ENCODE assay signal across 27 cellular contexts in the genomic region with DNA sequence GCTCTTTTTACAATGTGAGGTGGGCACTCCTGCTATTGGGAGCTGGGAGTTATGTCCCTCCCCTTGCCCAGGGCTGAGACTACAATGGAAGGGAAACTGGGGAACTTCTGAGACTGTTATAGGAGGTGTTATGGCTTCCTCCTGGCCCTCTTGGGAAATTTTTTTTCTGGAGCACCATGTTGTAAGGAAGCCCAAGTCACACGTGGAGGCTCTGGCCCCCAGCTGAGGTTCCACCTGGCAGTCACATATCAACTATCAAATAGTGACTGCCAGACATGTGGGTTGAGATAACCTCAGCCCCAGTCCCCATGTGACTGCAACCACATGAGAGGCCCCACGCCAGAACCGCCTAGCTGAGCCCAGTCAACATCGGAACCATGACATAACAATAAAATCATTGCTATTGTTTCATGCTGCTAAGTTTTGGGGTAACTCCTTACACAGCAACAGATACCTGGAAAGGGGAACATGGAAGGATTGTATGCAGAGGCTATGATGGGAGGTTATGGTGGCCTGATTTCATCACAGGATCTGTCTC.
"Had no signal": no experiment of that assay in that cellular context is flagged by ENCODE, and none has a peak within 500 bp of the region (broad histone marks: within the 10 kb centered on the region; RNA-seq: fewer than 3 reads in every experiment).

No MANE protein-coding gene starts in this region.

- H3K4me3 ChIP-seq: SJCRH30 had no signal

- H3K27ac ChIP-seq: KMS-11, SJCRH30 had no signal

- DNase-seq: activated CD4-positive, alpha-beta T cell treated with anti-CD3 and anti-CD28 coated beads for 48 hours; activated CD4-positive, alpha-beta T cell treated with anti-CD3 and anti-CD28 coated beads, Interleukin-2, amount 50 U/mL, for 4 hours; activated CD4-positive, CD25-positive, alpha-beta regulatory T cell treated with anti-CD3 and anti-CD28 coated beads, Interleukin-2, amount 50 U/mL, for 72 hours; activated CD8-positive, alpha-beta memory T cell treated with anti-CD3 and anti-CD28 coated beads, Interleukin-2, amount 10 ng/mL, durations not matched to agents 7 days and 5 days; activated CD8-positive, alpha-beta T cell treated with anti-CD3 and anti-CD28 coated beads, Interleukin-2, amount 10 ng/mL, durations not matched to agents 7 days and 5 days; activated gamma-delta T cell treated with Interleukin-2 at 50 U/mL for 16 hours; activated naive CD4-positive, alpha-beta T cell treated with anti-CD3 and anti-CD28 coated beads, Interleukin-2, amount 10 ng/mL, durations not matched to agents 7 days and 5 days; activated naive CD8-positive, alpha-beta T cell treated with anti-CD3 and anti-CD28 coated beads for 36 hours; activated T-cell treated with anti-CD3 and anti-CD28 coated beads, Interleukin-2, amount 50 U/mL, for 48 hours; caudate nucleus; NCI-H1105; NCI-H1436; NCI-H1694 treated with DMSO at 0.1 percent for 48 hours; NCI-H2029 treated with DMSO at 0.1 percent for 48 hours; NCI-H345; NCI-H510A; NCI-H526 treated with DMSO at 0.1 percent for 48 hours; NCI-H82; Right ventricle myocardium superior; RPMI8226; SJCRH30; T-helper 17 cell; T-helper 9 cell had no signal

- ATAC-seq: activated CD8-positive, alpha-beta memory T cell treated with anti-CD3 and anti-CD28 coated beads, Interleukin-2, amount 10 ng/mL, durations not matched to agents 7 days and 5 days; activated CD8-positive, alpha-beta T cell treated with anti-CD3 and anti-CD28 coated beads, Interleukin-2, amount 10 ng/mL, durations not matched to agents 7 days and 5 days; activated T-helper 17 cell treated with anti-CD3 and anti-CD28 coated beads, Interleukin-2, amount 50 U/mL, for 72 hours; Panc1; T-helper 17 cell; WTC11 had no signal

- H3K27me3 ChIP-seq: SJCRH30 had no signal

- H3K4me2 ChIP-seq: KMS-11 had no signal

- H3K9ac ChIP-seq: KMS-11 had no signal

- H3K36me3 ChIP-seq: SJCRH30 had no signal
